Comparison of ENCODE assay signal across 1 cellular context in genomic region chr7:139976055-139976837, GRCh38.
TF ChIP-seq lines count a peak whose summit lies in the region.

No MANE protein-coding gene starts in this region.

TF ChIP-seq in GM23338, 12 proteins besides CTCF, POLR2A, EP300 and RAD21 (continued from another document):
- TF ChIP-seq ZNF462 (CRISPR knock-in tag; IDR thresholded peaks at IDR 0.05) (no peak), STAT1 (IDR thresholded peaks at IDR 0.05; ENCODE audit: unreplicated experiment) (no peak), NANOG (IDR thresholded peaks at IDR 0.05; ENCODE audit: borderline replicate concordance) (no peak), POLR2AphosphoS5 (IDR thresholded peaks at IDR 0.05; ENCODE audit: low read depth) (no peak), ZNF114 (CRISPR knock-in tag; IDR thresholded peaks at IDR 0.05) (no peak), EZH2 (IDR thresholded peaks at IDR 0.05; ENCODE audit: low read depth, unreplicated experiment) (no peak), EZH2phosphoT487 (IDR thresholded peaks at IDR 0.05; ENCODE audit: unreplicated experiment) (no peak), ZNF331 (CRISPR knock-in tag; IDR thresholded peaks at IDR 0.05; ENCODE audit: low read depth) (no peak), ETS1 (IDR thresholded peaks at IDR 0.05) (no peak), JUNB (IDR thresholded peaks at IDR 0.05; ENCODE audit: unreplicated experiment) (no peak), CREB1 (CRISPR knock-in tag; IDR thresholded peaks at IDR 0.05; ENCODE audit: low read depth) (no peak)
